In genomic region chr17:44499722-44500121, GRCh38 we compare ENCODE assay signal across 17 cellular contexts. TPM values are rescaled to one million over a fixed set of nuclear protein-coding genes. Genes with fewer than 3 reads are reported as not detected.
DNase-seq lines count a peak whose midpoint lies in the region; ATAC-seq and TF ChIP-seq lines count a peak whose summit lies in the region.
"Had no signal": no experiment of that assay in that cellular context is flagged by ENCODE, and none has a peak within 500 bp of the region (broad histone marks: within the 10 kb centered on the region; RNA-seq: fewer than 3 reads in every experiment).

No MANE protein-coding gene starts in this region.

- DNase-seq in Karpas-422 (no peak), osteoblast (ENCODE audit: insufficient read length, low spot score, missing footprints) (no peak)
- no peak for DNase-seq in activated CD4-positive, alpha-beta T cell treated with anti-CD3 and anti-CD28 coated beads for 1 hour
- DNase-seq: activated CD4-positive, alpha-beta T cell treated with anti-CD3 and anti-CD28 coated beads for 48 hours; activated T-cell treated with anti-CD3 and anti-CD28 coated beads, Interleukin-2, amount 50 U/mL, for 1 hour; CD4-positive, alpha-beta memory T cell; erythroblast; heart left ventricle; kidney glomerular epithelial cell; mucosa of descending colon; NCI-H1930; stimulated activated CD4-positive, alpha-beta T cell treated with anti-CD3 and anti-CD28 coated beads, Interleukin-15, amount 100 ng/mL, for 24 hours; T-helper 17 cell had no signal

- H3K36me3 ChIP-seq in DOHH2 (ENCODE audit: control insufficient read depth, low read length) (peaks cover 40% of the 10 kb centered on the region), Karpas-422 (ENCODE audit: insufficient read depth, low read length) (peaks cover 18% of the 10 kb centered on the region), endocrine pancreas (ENCODE audit: control insufficient read depth, insufficient read depth, low read length) (no peaks in the 10 kb centered on the region), osteoblast (ENCODE audit: insufficient read depth, low read length) (no peaks in the 10 kb centered on the region)
- H3K36me3 ChIP-seq: heart left ventricle had no signal

- H3K79me2 ChIP-seq in DOHH2 (ENCODE audit: control insufficient read depth, low read length) = peaks cover 92% of the 10 kb centered on the region
- H3K79me2 ChIP-seq in Karpas-422 (ENCODE audit: low read length) = peaks cover 91% of the 10 kb centered on the region
- H3K79me2 ChIP-seq in osteoblast (ENCODE audit: insufficient read depth, low read length) = peaks cover 85% of the 10 kb centered on the region

- H2AFZ ChIP-seq in Karpas-422 (ENCODE audit: low read length) (no peak overlapping the region), osteoblast (ENCODE audit: low read length) (no peak overlapping the region)

- no peaks in the 10 kb centered on the region for H3K9me3 ChIP-seq in DOHH2 (ENCODE audit: control insufficient read depth, insufficient read depth, low read length)
- H3K9me3 ChIP-seq in Karpas-422 (ENCODE audit: low read length) = no peaks in the 10 kb centered on the region
- H3K9me3 ChIP-seq in endocrine pancreas (ENCODE audit: control insufficient read depth, low read length) = no peaks in the 10 kb centered on the region
- H3K9me3 ChIP-seq in osteoblast (ENCODE audit: low read depth, low read length) = no peaks in the 10 kb centered on the region
- H3K9me3 ChIP-seq: heart left ventricle, mucosa of descending colon had no signal

- no peak overlapping the region for H3K9ac ChIP-seq in Karpas-422 (ENCODE audit: low read length)
- no peak overlapping the region for H3K9ac ChIP-seq in endocrine pancreas (ENCODE audit: control insufficient read depth, insufficient read depth, low read length)

- TF ChIP-seq CTCF in DOHH2 (IDR thresholded peaks at IDR 0.05; ENCODE audit: low read depth, low read length, poor library complexity, severe bottlenecking) (no peak), osteoblast (IDR thresholded peaks at IDR 0.05; ENCODE audit: extremely low read depth, low read depth, low read length) (no peak)

- H3K4me1 ChIP-seq in DOHH2 (ENCODE audit: control insufficient read depth, low read length) = peaks cover 48% of the 10 kb centered on the region
- H3K4me1 ChIP-seq in Karpas-422 (ENCODE audit: low read length) = peaks cover 33% of the 10 kb centered on the region
- H3K4me1 ChIP-seq in endocrine pancreas (ENCODE audit: control insufficient read depth, insufficient read depth, low read length) = peaks cover 36% of the 10 kb centered on the region
- peaks cover 17% of the 10 kb centered on the region for H3K4me1 ChIP-seq in osteoblast (ENCODE audit: insufficient read depth, low read length)

- H3K4me2 ChIP-seq in DOHH2 (ENCODE audit: low read length) (peak overlapping the region; percentile 90), Karpas-422 (ENCODE audit: low read depth, low read length, poor library complexity, severe bottlenecking) (peak overlapping the region; percentile 42), osteoblast (ENCODE audit: insufficient read depth, low read length) (peak overlapping the region; percentile 18)

- no peaks in the 10 kb centered on the region for H3F3A ChIP-seq in DOHH2 (ENCODE audit: control insufficient read depth, insufficient read depth)

- ATAC-seq in HG03432 (IDR thresholded peaks at IDR 0.05; ENCODE audit: unreplicated experiment) (no peak), HG02798 (IDR thresholded peaks at IDR 0.05; ENCODE audit: poor library complexity, unreplicated experiment) (no peak)
- ATAC-seq: heart left ventricle, mucosa of descending colon, T-helper 17 cell had no signal

- no peaks in the 10 kb centered on the region for H3K27me3 ChIP-seq in DOHH2 (ENCODE audit: control insufficient read depth, low read length)
- no peaks in the 10 kb centered on the region for H3K27me3 ChIP-seq in Karpas-422 (ENCODE audit: low read length)
- H3K27me3 ChIP-seq in endocrine pancreas (ENCODE audit: control insufficient read depth, insufficient read depth, low read length) = no peaks in the 10 kb centered on the region
- no peaks in the 10 kb centered on the region for H3K27me3 ChIP-seq in osteoblast (ENCODE audit: insufficient read depth, low read length)
- H3K27me3 ChIP-seq: heart left ventricle had no signal

- no peak overlapping the region for H3K27ac ChIP-seq in DOHH2 (ENCODE audit: low read depth, low read length)
- H3K27ac ChIP-seq in Karpas-422 (ENCODE audit: low read length) = no peak overlapping the region
- H3K27ac ChIP-seq in osteoblast (ENCODE audit: low read depth, low read length) = no peak overlapping the region
- H3K27ac ChIP-seq: heart left ventricle had no signal

- peaks cover 37% of the 10 kb centered on the region for H4K20me1 ChIP-seq in DOHH2 (ENCODE audit: control insufficient read depth, insufficient read depth, low read depth, low read length)
- peaks cover 14% of the 10 kb centered on the region; the same call in 1 of the 2 replicates for H4K20me1 ChIP-seq in Karpas-422 (ENCODE audit: insufficient read depth, low read depth, low read length)
- peaks cover 67% of the 10 kb centered on the region for H4K20me1 ChIP-seq in osteoblast (ENCODE audit: insufficient read depth, low read length)

- no peaks in the 10 kb centered on the region for H3K9me2 ChIP-seq in DOHH2 (replicated peaks; ENCODE audit: control insufficient read depth, low read length)
- no peaks in the 10 kb centered on the region for H3K9me2 ChIP-seq in Karpas-422 (replicated peaks; ENCODE audit: insufficient read depth, low read length)

- peak overlapping the region; percentile 24 for H3K4me3 ChIP-seq in DOHH2 (ENCODE audit: low read length)
- no peak overlapping the region for H3K4me3 ChIP-seq in Karpas-422 (ENCODE audit: low read length)
- peak overlapping the region; percentile 22 for H3K4me3 ChIP-seq in endocrine pancreas (ENCODE audit: control insufficient read depth, insufficient read depth, low read length)
- no peak overlapping the region for H3K4me3 ChIP-seq in osteoblast (ENCODE audit: insufficient read depth, low read length)
- H3K4me3 ChIP-seq: mucosa of descending colon had no signal

RNA-seq across cellular contexts. Expression of gene GPATCH8, which starts 3.5 kb away (rescaled TPM):
- 22.3 and 23.2 TPM in 2 replicates for total RNA-seq in Karpas-422 (2014; rRNA removed; shearing (Covaris generic); ENCODE audit: low replicate concordance)
- 30.6 and 33.3 TPM in 2 replicates for total RNA-seq in osteoblast

RNA-seq across cellular contexts. Expression of gene FZD2, which starts 57.6 kb away (rescaled TPM):
- total RNA-seq in Karpas-422 (2014; rRNA removed; shearing (Covaris generic); ENCODE audit: low replicate concordance) = 0.56 and 2.4 TPM in 2 replicates
- 15.9 and 23.9 TPM in 2 replicates for total RNA-seq in osteoblast
- total RNA-seq: CD4-positive, alpha-beta memory T cell had no signal

Comparison
In these comparisons a context has a peak if more than half of its experiments do, and no peak if none do; other contexts are left out.
1. H3K4me2 ChIP-seq: peak in every context shown above with its lines; median percentile 90 in DOHH2; 42 in Karpas-422; 18 in osteoblast.
2. H3K4me3 ChIP-seq: peak in DOHH2 (single experiment) and endocrine pancreas (single experiment); none in Karpas-422 (single experiment) and osteoblast (single experiment).